In genomic region chr1:55043726-55044125, GRCh38 we compare ENCODE assay signal across 2 cellular contexts.
TF ChIP-seq lines count a peak whose summit lies in the region.

No MANE protein-coding gene starts in this region.

TF ChIP-seq in GM23338, 12 proteins besides CTCF, POLR2A, EP300 and RAD21:
- TF ChIP-seq CREB1 (CRISPR knock-in tag; IDR thresholded peaks at IDR 0.05; ENCODE audit: low read depth) (no peak), EZH2 (IDR thresholded peaks at IDR 0.05; ENCODE audit: low read depth, unreplicated experiment) (no peak), NANOG (IDR thresholded peaks at IDR 0.05; ENCODE audit: borderline replicate concordance) (no peak), EZH2phosphoT487 (IDR thresholded peaks at IDR 0.05; ENCODE audit: unreplicated experiment) (no peak), STAT1 (IDR thresholded peaks at IDR 0.05; ENCODE audit: unreplicated experiment) (no peak), REST (IDR thresholded peaks at IDR 0.05; ENCODE audit: unreplicated experiment) (no peak), POLR2AphosphoS5 (IDR thresholded peaks at IDR 0.05; ENCODE audit: low read depth) (no peak)
- TF ChIP-seq, protein P1, sequence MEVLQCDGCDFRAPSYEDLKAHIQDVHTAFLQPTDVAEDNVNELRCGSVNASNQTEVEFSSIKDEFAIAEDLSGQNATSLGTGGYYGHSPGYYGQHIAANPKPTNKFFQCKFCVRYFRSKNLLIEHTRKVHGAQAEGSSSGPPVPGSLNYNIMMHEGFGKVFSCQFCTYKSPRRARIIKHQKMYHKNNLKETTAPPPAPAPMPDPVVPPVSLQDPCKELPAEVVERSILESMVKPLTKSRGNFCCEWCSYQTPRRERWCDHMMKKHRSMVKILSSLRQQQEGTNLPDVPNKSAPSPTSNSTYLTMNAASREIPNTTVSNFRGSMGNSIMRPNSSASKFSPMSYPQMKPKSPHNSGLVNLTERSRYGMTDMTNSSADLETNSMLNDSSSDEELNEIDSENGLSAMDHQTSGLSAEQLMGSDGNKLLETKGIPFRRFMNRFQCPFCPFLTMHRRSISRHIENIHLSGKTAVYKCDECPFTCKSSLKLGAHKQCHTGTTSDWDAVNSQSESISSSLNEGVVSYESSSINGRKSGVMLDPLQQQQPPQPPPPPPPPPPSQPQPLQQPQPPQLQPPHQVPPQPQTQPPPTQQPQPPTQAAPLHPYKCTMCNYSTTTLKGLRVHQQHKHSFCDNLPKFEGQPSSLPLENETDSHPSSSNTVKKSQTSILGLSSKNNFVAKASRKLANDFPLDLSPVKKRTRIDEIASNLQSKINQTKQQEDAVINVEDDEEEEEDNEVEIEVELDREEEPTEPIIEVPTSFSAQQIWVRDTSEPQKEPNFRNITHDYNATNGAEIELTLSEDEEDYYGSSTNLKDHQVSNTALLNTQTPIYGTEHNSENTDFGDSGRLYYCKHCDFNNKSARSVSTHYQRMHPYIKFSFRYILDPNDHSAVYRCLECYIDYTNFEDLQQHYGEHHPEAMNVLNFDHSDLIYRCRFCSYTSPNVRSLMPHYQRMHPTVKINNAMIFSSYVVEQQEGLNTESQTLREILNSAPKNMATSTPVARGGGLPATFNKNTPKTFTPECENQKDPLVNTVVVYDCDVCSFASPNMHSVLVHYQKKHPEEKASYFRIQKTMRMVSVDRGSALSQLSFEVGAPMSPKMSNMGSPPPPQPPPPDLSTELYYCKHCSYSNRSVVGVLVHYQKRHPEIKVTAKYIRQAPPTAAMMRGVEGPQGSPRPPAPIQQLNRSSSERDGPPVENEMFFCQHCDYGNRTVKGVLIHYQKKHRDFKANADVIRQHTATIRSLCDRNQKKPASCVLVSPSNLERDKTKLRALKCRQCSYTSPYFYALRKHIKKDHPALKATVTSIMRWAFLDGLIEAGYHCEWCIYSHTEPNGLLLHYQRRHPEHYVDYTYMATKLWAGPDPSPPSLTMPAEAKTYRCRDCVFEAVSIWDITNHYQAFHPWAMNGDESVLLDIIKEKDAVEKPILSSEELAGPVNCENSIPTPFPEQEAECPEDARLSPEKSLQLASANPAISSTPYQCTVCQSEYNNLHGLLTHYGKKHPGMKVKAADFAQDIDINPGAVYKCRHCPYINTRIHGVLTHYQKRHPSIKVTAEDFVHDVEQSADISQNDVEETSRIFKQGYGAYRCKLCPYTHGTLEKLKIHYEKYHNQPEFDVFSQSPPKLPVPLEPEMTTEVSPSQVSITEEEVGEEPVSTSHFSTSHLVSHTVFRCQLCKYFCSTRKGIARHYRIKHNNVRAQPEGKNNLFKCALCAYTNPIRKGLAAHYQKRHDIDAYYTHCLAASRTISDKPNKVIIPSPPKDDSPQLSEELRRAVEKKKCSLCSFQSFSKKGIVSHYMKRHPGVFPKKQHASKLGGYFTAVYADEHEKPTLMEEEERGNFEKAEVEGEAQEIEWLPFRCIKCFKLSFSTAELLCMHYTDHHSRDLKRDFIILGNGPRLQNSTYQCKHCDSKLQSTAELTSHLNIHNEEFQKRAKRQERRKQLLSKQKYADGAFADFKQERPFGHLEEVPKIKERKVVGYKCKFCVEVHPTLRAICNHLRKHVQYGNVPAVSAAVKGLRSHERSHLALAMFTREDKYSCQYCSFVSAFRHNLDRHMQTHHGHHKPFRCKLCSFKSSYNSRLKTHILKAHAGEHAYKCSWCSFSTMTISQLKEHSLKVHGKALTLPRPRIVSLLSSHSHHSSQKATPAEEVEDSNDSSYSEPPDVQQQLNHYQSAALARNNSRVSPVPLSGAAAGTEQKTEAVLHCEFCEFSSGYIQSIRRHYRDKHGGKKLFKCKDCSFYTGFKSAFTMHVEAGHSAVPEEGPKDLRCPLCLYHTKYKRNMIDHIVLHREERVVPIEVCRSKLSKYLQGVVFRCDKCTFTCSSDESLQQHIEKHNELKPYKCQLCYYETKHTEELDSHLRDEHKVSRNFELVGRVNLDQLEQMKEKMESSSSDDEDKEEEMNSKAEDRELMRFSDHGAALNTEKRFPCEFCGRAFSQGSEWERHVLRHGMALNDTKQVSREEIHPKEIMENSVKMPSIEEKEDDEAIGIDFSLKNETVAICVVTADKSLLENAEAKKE (CRISPR knock-in tag; IDR thresholded peaks at IDR 0.05): no peak
- TF ChIP-seq, protein P2, sequence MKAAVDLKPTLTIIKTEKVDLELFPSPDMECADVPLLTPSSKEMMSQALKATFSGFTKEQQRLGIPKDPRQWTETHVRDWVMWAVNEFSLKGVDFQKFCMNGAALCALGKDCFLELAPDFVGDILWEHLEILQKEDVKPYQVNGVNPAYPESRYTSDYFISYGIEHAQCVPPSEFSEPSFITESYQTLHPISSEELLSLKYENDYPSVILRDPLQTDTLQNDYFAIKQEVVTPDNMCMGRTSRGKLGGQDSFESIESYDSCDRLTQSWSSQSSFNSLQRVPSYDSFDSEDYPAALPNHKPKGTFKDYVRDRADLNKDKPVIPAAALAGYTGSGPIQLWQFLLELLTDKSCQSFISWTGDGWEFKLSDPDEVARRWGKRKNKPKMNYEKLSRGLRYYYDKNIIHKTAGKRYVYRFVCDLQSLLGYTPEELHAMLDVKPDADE (IDR thresholded peaks at IDR 0.05): no peak

TF ChIP-seq in HepG2, 621 proteins besides CTCF, POLR2A, EP300 and RAD21:
- no peak for TF ChIP-seq ZNF609 (CRISPR knock-in tag; IDR thresholded peaks at IDR 0.05; ENCODE audit: borderline replicate concordance)
- TF ChIP-seq ZNF224 (CRISPR knock-in tag; IDR thresholded peaks at IDR 0.05): no peak
- TF ChIP-seq HNRNPH1 (optimal IDR thresholded peaks at IDR 0.05; ENCODE audit: low read depth, low read length): no peak
- TF ChIP-seq, protein P3, sequence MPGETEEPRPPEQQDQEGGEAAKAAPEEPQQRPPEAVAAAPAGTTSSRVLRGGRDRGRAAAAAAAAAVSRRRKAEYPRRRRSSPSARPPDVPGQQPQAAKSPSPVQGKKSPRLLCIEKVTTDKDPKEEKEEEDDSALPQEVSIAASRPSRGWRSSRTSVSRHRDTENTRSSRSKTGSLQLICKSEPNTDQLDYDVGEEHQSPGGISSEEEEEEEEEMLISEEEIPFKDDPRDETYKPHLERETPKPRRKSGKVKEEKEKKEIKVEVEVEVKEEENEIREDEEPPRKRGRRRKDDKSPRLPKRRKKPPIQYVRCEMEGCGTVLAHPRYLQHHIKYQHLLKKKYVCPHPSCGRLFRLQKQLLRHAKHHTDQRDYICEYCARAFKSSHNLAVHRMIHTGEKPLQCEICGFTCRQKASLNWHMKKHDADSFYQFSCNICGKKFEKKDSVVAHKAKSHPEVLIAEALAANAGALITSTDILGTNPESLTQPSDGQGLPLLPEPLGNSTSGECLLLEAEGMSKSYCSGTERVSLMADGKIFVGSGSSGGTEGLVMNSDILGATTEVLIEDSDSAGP (CRISPR knock-in tag; IDR thresholded peaks at IDR 0.05; ENCODE audit: borderline replicate concordance): 0 out of 2 replicates have a peak, but pooled peaks have one; percentile 7
- no peak for TF ChIP-seq SP140L (CRISPR knock-in tag; IDR thresholded peaks at IDR 0.05; ENCODE audit: borderline replicate concordance)
- no peak for TF ChIP-seq LRRFIP1 (CRISPR knock-in tag; conservative IDR thresholded peaks at IDR 0.05)
- TF ChIP-seq, protein P4, sequence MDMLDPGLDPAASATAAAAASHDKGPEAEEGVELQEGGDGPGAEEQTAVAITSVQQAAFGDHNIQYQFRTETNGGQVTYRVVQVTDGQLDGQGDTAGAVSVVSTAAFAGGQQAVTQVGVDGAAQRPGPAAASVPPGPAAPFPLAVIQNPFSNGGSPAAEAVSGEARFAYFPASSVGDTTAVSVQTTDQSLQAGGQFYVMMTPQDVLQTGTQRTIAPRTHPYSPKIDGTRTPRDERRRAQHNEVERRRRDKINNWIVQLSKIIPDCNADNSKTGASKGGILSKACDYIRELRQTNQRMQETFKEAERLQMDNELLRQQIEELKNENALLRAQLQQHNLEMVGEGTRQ (IDR thresholded peaks at IDR 0.05; ENCODE audit: low read depth, low read length): no peak
- TF ChIP-seq, protein P4 (CRISPR knock-in tag; IDR thresholded peaks at IDR 0.05; ENCODE audit: borderline replicate concordance): no peak
- TF ChIP-seq POGZ (CRISPR knock-in tag; IDR thresholded peaks at IDR 0.05): no peak
